Comparison of ENCODE assay signal across 8 cellular contexts in genomic region chr3:128879991-128880390, GRCh38. TPM values are rescaled to one million over a fixed set of nuclear protein-coding genes. Genes with fewer than 3 reads are reported as not detected.
A peak's percentile ranks its signal among the peaks of the same experiment; 100 is the strongest.
DNase-seq lines count a peak whose midpoint lies in the region; ATAC-seq and TF ChIP-seq lines count a peak whose summit lies in the region.

No MANE protein-coding gene starts in this region.

- peak overlapping the region; percentile 90 for H3K27ac Mint-ChIP-seq in activated naive CD4-positive, alpha-beta T cell treated with anti-CD3 and anti-CD28 coated beads for 36 hours
- H3K27ac Mint-ChIP-seq in activated naive CD8-positive, alpha-beta T cell treated with anti-CD3 and anti-CD28 coated beads for 36 hours, result peak overlapping the region; percentile 93

- peak overlapping the region; percentile 59 to 66 for H3K4me3 ChIP-seq in left lung
- H3K4me3 ChIP-seq in transverse colon, result peak overlapping the region; percentile 53 to 88 (median 70)

- peaks cover 0 to 5% of the 10 kb centered on the region in 2 donors for H3K36me3 ChIP-seq in left lung
- peaks cover 0 to 3% (median 0%) of the 10 kb centered on the region in 4 donors for H3K36me3 ChIP-seq in transverse colon

- intact Hi-C loops in activated naive CD4-positive, alpha-beta T cell treated with anti-CD3 and anti-CD28 coated beads for 36 hours (cut with micrococcal nuclease), result loop anchor here (1.0 to 5.0 kb wide), 12 partner anchors 43 to 560 kb away; partner anchors contain the start of genes EFCC1, IFT122, RAB7A and RPN1
- intact Hi-C loops in left lung (cut with DNase I) (no loop called here), transverse colon (cut with DNase I; ENCODE audit: low total_unique reads) (no loop called here)

- WGBS in transverse colon (ENCODE audit: low coverage in 1 of 2), 2 donors, result 0 to 4% methylated on average over 2 to 6 of the region's 6 CpGs

- peak overlapping the region; percentile 92 to 98 for H3K27ac ChIP-seq in left lung
- H3K27ac ChIP-seq in transverse colon, result peak overlapping the region; percentile 92 to 99 (median 93)

- no peaks in the 10 kb centered on the region for H3K27me3 Mint-ChIP-seq in activated naive CD4-positive, alpha-beta T cell treated with anti-CD3 and anti-CD28 coated beads for 36 hours (ENCODE audit: low read depth)
- no peaks in the 10 kb centered on the region for H3K27me3 Mint-ChIP-seq in activated naive CD8-positive, alpha-beta T cell treated with anti-CD3 and anti-CD28 coated beads for 36 hours

- ATAC-seq in left lung (no peak), GM21576 (IDR thresholded peaks at IDR 0.05; ENCODE audit: unreplicated experiment) (no peak)

- H3K27me3 ChIP-seq in left lung, result no peaks in the 10 kb centered on the region
- no peaks in the 10 kb centered on the region for H3K27me3 ChIP-seq in transverse colon

- H3K9me3 ChIP-seq in left lung, result no peaks in the 10 kb centered on the region
- no peaks in the 10 kb centered on the region for H3K9me3 ChIP-seq in transverse colon

- H3K9me3 Mint-ChIP-seq in activated naive CD4-positive, alpha-beta T cell treated with anti-CD3 and anti-CD28 coated beads for 36 hours, result no peaks in the 10 kb centered on the region
- no peaks in the 10 kb centered on the region for H3K9me3 Mint-ChIP-seq in activated naive CD8-positive, alpha-beta T cell treated with anti-CD3 and anti-CD28 coated beads for 36 hours

- no peak for DNase-seq in activated naive CD4-positive, alpha-beta T cell treated with anti-CD3 and anti-CD28 coated beads for 36 hours
- no peak for DNase-seq in activated naive CD4-positive, alpha-beta T cell (lab: John Stamatoyannopoulos, UW)
- no peak for DNase-seq in activated naive CD8-positive, alpha-beta T cell treated with anti-CD3 and anti-CD28 coated beads for 36 hours
- DNase-seq in left lung, result no peak
- no peak for DNase-seq in transverse colon
- DNase-seq in NCI-H1417 treated with DMSO at 0.1 percent for 48 hours (lab: John Stamatoyannopoulos, UW), result no peak
- no peak for DNase-seq in AG08396 (ENCODE audit: low spot score)

- peaks cover 30% of the 10 kb centered on the region for H3K36me3 Mint-ChIP-seq in activated naive CD4-positive, alpha-beta T cell treated with anti-CD3 and anti-CD28 coated beads for 36 hours (ENCODE audit: low read depth)
- peaks cover 29% of the 10 kb centered on the region for H3K36me3 Mint-ChIP-seq in activated naive CD8-positive, alpha-beta T cell treated with anti-CD3 and anti-CD28 coated beads for 36 hours

- TF ChIP-seq EP300 in transverse colon (IDR thresholded peaks at IDR 0.05; ENCODE audit: low read depth), result no peak

- H3K4me1 ChIP-seq in left lung (peaks cover 15 to 57% of the 10 kb centered on the region in 2 donors), transverse colon (peaks cover 14 to 39% (median 27%) of the 10 kb centered on the region in 4 donors)

- peaks cover 68% of the 10 kb centered on the region for H3K4me1 Mint-ChIP-seq in activated naive CD4-positive, alpha-beta T cell treated with anti-CD3 and anti-CD28 coated beads for 36 hours (ENCODE audit: low read depth)
- H3K4me1 Mint-ChIP-seq in activated naive CD8-positive, alpha-beta T cell treated with anti-CD3 and anti-CD28 coated beads for 36 hours, result peaks cover 50% of the 10 kb centered on the region

- peak overlapping the region; percentile 84 for H3K4me3 Mint-ChIP-seq in activated naive CD4-positive, alpha-beta T cell treated with anti-CD3 and anti-CD28 coated beads for 36 hours
- peak overlapping the region; percentile 94 for H3K4me3 Mint-ChIP-seq in activated naive CD8-positive, alpha-beta T cell treated with anti-CD3 and anti-CD28 coated beads for 36 hours

- in situ Hi-C loops in transverse colon (cut with MboI; ENCODE audit: low pct_ligation_motif_present in 1 of 4, low pct_unique_long_range_greater_than_20kb in 1 of 4, low sequenced_read_pairs in 3 of 4), result no loop called here

- no peak for TF ChIP-seq CTCF in left lung (IDR thresholded peaks at IDR 0.05)
- no peak for TF ChIP-seq CTCF in transverse colon (IDR thresholded peaks at IDR 0.05)

- CTCF ChIA-PET in activated naive CD4-positive, alpha-beta T cell treated with anti-CD3 and anti-CD28 coated beads for 36 hours (lab: Charles Lee), result interaction anchor here (0.7 to 2.7 kb wide), 7 partner anchors 12 to 262 kb away, joined by 3 to 18 read pairs (median 5); no protein-coding TSS in a partner anchor

- no peak for TF ChIP-seq POLR2A in transverse colon (IDR thresholded peaks at IDR 0.05)

RNA-seq across cellular contexts. Expression of gene ACAD9, which starts 0.6 kb away (rescaled TPM):
- total RNA-seq in activated naive CD4-positive, alpha-beta T cell treated with anti-CD3 and anti-CD28 coated beads for 36 hours, result 10 to 100 TPM; 37.0 to 40.6 TPM
- total RNA-seq in activated naive CD8-positive, alpha-beta T cell treated with anti-CD3 and anti-CD28 coated beads for 36 hours, result 10 to 100 TPM; 47.5 to 47.6 TPM
- total RNA-seq in left lung (10 to 100 TPM; 38.6 to 43.2 TPM), transverse colon (100 to 1,000 TPM in 2 of 4 donors, 10 to 100 TPM in 2; 37.3 to 158 (median 85.0) TPM)
